Comparison of ENCODE assay signal across 16 cellular contexts in the genomic region with DNA sequence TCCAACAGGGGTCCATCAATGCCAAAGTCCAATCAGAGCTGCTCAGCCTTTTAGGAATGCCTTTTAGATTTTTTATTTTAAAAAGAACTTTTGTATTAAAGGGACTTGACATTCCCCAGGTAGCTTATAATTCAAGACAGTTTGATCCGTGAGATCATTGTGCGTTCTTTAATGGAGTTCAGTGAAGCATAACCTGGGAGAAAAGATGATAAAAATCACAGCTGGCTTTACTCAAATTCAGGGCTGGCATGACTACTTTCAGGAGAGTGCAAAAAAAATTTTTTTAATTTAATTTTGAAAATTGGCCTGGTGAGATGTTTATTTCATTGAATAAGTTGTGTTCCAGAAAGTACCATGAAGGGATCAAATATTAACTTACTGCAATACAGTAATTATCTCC.
DNase-seq lines count a peak whose midpoint lies in the region; ATAC-seq and TF ChIP-seq lines count a peak whose summit lies in the region.
"Had no signal": no experiment of that assay in that cellular context is flagged by ENCODE, and none has a peak within 500 bp of the region (broad histone marks: within the 10 kb centered on the region; RNA-seq: fewer than 3 reads in every experiment).

No MANE protein-coding gene starts in this region.

- H3K4me1 ChIP-seq in right cardiac atrium (ENCODE audit: control insufficient read depth, insufficient read depth, low read length) (no peaks in the 10 kb centered on the region), heart left ventricle (peaks cover 0 to 13% (median 0%) of the 10 kb centered on the region in 12 donors)
- H3K4me1 ChIP-seq: A549, BE2C had no signal

- H3K4me3 Mint-ChIP-seq in mesothelial cell of epicardium (no peak overlapping the region), type B pancreatic cell (no peak overlapping the region)
- H3K4me3 Mint-ChIP-seq: CD4-positive, alpha-beta memory T cell; HFFc6 had no signal

- in situ Hi-C loops in G401 (cut with HindIII; ENCODE audit: low sequenced_read_pairs): no loop called here

- intact Hi-C loops in right cardiac atrium (cut with DNase I) (no loop called here), heart left ventricle (cut with DNase I) (no loop called here)

- H3K4me1 Mint-ChIP-seq in mesothelial cell of epicardium (peaks cover 32% of the 10 kb centered on the region), type B pancreatic cell (ENCODE audit: unreplicated experiment) (peaks cover 15% of the 10 kb centered on the region)
- H3K4me1 Mint-ChIP-seq: CD4-positive, alpha-beta memory T cell had no signal

- H3K9me3 ChIP-seq in right cardiac atrium (ENCODE audit: control insufficient read depth, low read length) (no peaks in the 10 kb centered on the region), heart left ventricle (no peaks in the 10 kb centered on the region)
- H3K9me3 ChIP-seq: A549, BE2C had no signal

- H3K27ac ChIP-seq in right cardiac atrium (ENCODE audit: low read length) (peak overlapping the region; percentile 78), heart left ventricle (peak overlapping the region in 5 of 12 donors; percentile 14 to 34 (median 30))
- H3K27ac ChIP-seq: A549, C4-2B had no signal

- H3K36me3 Mint-ChIP-seq in mesothelial cell of epicardium (no peaks in the 10 kb centered on the region), type B pancreatic cell (no peaks in the 10 kb centered on the region)
- H3K36me3 Mint-ChIP-seq: CD4-positive, alpha-beta memory T cell had no signal

- WGBS in right cardiac atrium: 75% methylated on average over 2 of the region's 2 CpGs
- WGBS in heart left ventricle, 4 donors: 65 to 83% (median 78%) methylated on average over 2 of the region's 2 CpGs

- H3K27ac Mint-ChIP-seq in mesothelial cell of epicardium (peak overlapping the region; percentile 37), type B pancreatic cell (no peak overlapping the region)
- H3K27ac Mint-ChIP-seq: CD4-positive, alpha-beta memory T cell; HFFc6 had no signal

- no peak for TF ChIP-seq CTCF in heart left ventricle (IDR thresholded peaks at IDR 0.05)
- TF ChIP-seq CTCF in mesothelial cell of epicardium (IDR thresholded peaks at IDR 0.05; ENCODE audit: unreplicated experiment): no peak
- no peak for TF ChIP-seq CTCF in type B pancreatic cell (conservative IDR thresholded peaks at IDR 0.05)

- no peak for DNase-seq in right cardiac atrium
- no peak for DNase-seq in heart left ventricle
- no peak for DNase-seq in mesothelial cell of epicardium (ENCODE audit: low spot score in 2 of 2, unreplicated experiment in 2 of 2)
- DNase-seq in NCI-H82 treated with DMSO at 0.1 percent for 48 hours (lab: John Stamatoyannopoulos, UW; ENCODE audit: unreplicated experiment): no peak
- DNase-seq in G401 (ENCODE audit: low spot score): no peak
- DNase-seq in type B pancreatic cell (ENCODE audit: extremely low spot score, unreplicated experiment): no peak
- DNase-seq: CD4-positive, alpha-beta memory T cell; DMS79 treated with DMSO at 0.1 percent for 48 hours; EL; GDM1; HCEC 1CT; HFFc6 had no signal

- TF ChIP-seq POLR2A in heart left ventricle (IDR thresholded peaks at IDR 0.05): no peak

- H3K27me3 Mint-ChIP-seq in mesothelial cell of epicardium (ENCODE audit: low read depth) (no peaks in the 10 kb centered on the region), type B pancreatic cell (no peaks in the 10 kb centered on the region)
- H3K27me3 Mint-ChIP-seq: CD4-positive, alpha-beta memory T cell had no signal

- ATAC-seq in right cardiac atrium (no peak), heart left ventricle (no peak), SK-N-SH treated with all-trans-retinoic acid at 6 μM for 48 hours (no peak)
- ATAC-seq: A549 had no signal

- H3K36me3 ChIP-seq in heart left ventricle: no peaks in the 10 kb centered on the region
- H3K36me3 ChIP-seq: BE2C had no signal

- no peaks in the 10 kb centered on the region for H3K27me3 ChIP-seq in right cardiac atrium (ENCODE audit: control insufficient read depth, insufficient read depth)
- no peaks in the 10 kb centered on the region for H3K27me3 ChIP-seq in heart left ventricle
- H3K27me3 ChIP-seq: BE2C had no signal

- no peaks in the 10 kb centered on the region for H3K9me3 Mint-ChIP-seq in mesothelial cell of epicardium
- no peaks in the 10 kb centered on the region for H3K9me3 Mint-ChIP-seq in type B pancreatic cell
- H3K9me3 Mint-ChIP-seq: CD4-positive, alpha-beta memory T cell; HFFc6 had no signal

- H3K4me3 ChIP-seq in right cardiac atrium (ENCODE audit: low read length): no peak overlapping the region
- H3K4me3 ChIP-seq in heart left ventricle: no peak overlapping the region
- H3K4me3 ChIP-seq: A549 had no signal

TF ChIP-seq in SK-N-SH treated with all-trans-retinoic acid at 6 μM for 48 hours, 23 proteins besides CTCF, POLR2A, EP300 and RAD21:
- 0 out of 2 replicates have a peak, but pooled peaks have one; percentile 34 for TF ChIP-seq TCF4 (CRISPR knock-in tag; IDR thresholded peaks at IDR 0.05; ENCODE audit: borderline replicate concordance)
- no peak for TF ChIP-seq ARNTL (CRISPR knock-in tag; IDR thresholded peaks at IDR 0.05; ENCODE audit: borderline replicate concordance, low read depth)
- TF ChIP-seq ISL1 (CRISPR knock-in tag; IDR thresholded peaks at IDR 0.05): peak; percentile 77
